Comparison of ENCODE assay signal across 19 cellular contexts in the genomic region with DNA sequence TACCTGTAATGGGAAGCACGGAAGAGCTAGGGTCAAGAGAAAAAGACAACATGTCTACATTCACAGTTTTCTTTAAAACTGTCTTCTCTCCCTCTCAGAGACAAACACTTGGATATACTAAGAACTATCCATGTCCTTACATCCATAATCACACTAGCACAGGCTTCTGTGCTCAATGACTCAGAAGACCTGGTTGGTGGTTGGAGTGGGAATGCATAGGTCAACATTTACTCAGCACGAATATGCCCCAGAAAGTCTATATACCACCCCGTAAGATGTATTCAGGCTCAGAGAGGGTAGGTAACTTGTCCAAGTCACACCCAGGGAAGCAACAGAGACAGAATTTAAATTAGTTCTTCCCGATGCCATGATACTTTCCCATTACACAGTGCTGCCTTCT.
DNase-seq lines count a peak whose midpoint lies in the region; ATAC-seq, FAIRE-seq and TF ChIP-seq lines count a peak whose summit lies in the region.
"Had no signal": no experiment of that assay in that cellular context is flagged by ENCODE, and none has a peak within 500 bp of the region (broad histone marks: within the 10 kb centered on the region; RNA-seq: fewer than 3 reads in every experiment).

No MANE protein-coding gene starts in this region.

- H3K4me1 Mint-ChIP-seq in astrocyte (ENCODE audit: low read depth, unreplicated experiment), result peaks cover 31% of the 10 kb centered on the region
- no peaks in the 10 kb centered on the region for H3K4me1 Mint-ChIP-seq in stimulated activated effector memory CD8-positive, alpha-beta T cell treated with anti-CD3 and anti-CD28 coated beads, Interleukin-12 subunit alpha, Interleukin-12 subunit beta, amount 100 ng/mL, for 72 hours
- no peaks in the 10 kb centered on the region for H3K4me1 Mint-ChIP-seq in activated CD8-positive, alpha-beta T cell treated with anti-CD3 and anti-CD28 coated beads, Interleukin-2, amount 10 ng/mL, durations not matched to agents 7 days and 5 days (ENCODE audit: low read depth)
- H3K4me1 Mint-ChIP-seq: B cell had no signal

- H3K4me3 ChIP-seq in astrocyte (ENCODE audit: insufficient read depth, low read depth, low read length), result no peak overlapping the region
- H3K4me3 ChIP-seq in vagina, result no peak overlapping the region
- H3K4me3 ChIP-seq: GM12878 had no signal

- no peak overlapping the region for H2AFZ ChIP-seq in astrocyte (ENCODE audit: low read depth, low read length)

- H3K36me3 ChIP-seq in astrocyte (ENCODE audit: insufficient read depth, low read length), result no peaks in the 10 kb centered on the region
- H3K36me3 ChIP-seq in vagina, result no peaks in the 10 kb centered on the region

- H3K27me3 Mint-ChIP-seq in astrocyte (ENCODE audit: low read depth, unreplicated experiment), result no peaks in the 10 kb centered on the region
- H3K27me3 Mint-ChIP-seq in activated CD8-positive, alpha-beta T cell treated with anti-CD3 and anti-CD28 coated beads, Interleukin-2, amount 10 ng/mL, durations not matched to agents 7 days and 5 days (ENCODE audit: low read depth), result no peaks in the 10 kb centered on the region
- H3K27me3 Mint-ChIP-seq: B cell had no signal

- POLR2A ChIA-PET in activated CD8-positive, alpha-beta T cell treated with anti-CD3 and anti-CD28 coated beads, Interleukin-2, amount 10 ng/mL, durations not matched to agents 7 days and 5 days (lab: Charles Lee), result no interaction called here

- no peak overlapping the region for H3K9ac ChIP-seq in astrocyte (ENCODE audit: low read length)

- ATAC-seq in stimulated activated effector memory CD8-positive, alpha-beta T cell treated with anti-CD3 and anti-CD28 coated beads, Interleukin-12 subunit alpha, Interleukin-12 subunit beta, amount 100 ng/mL, for 72 hours, result no peak
- no peak for ATAC-seq in activated CD8-positive, alpha-beta T cell treated with anti-CD3 and anti-CD28 coated beads, Interleukin-2, amount 10 ng/mL, durations not matched to agents 7 days and 5 days
- ATAC-seq: GM12878, HCT116, PC-3, SK-N-SH treated with all-trans-retinoic acid at 6 μM for 48 hours had no signal

- H3K4me1 ChIP-seq in astrocyte (ENCODE audit: insufficient read depth, low read length) (no peaks in the 10 kb centered on the region), vagina (no peaks in the 10 kb centered on the region)

- no peak for TF ChIP-seq POLR2A in vagina (IDR thresholded peaks at IDR 0.05)

- H3K36me3 Mint-ChIP-seq in astrocyte (ENCODE audit: low read depth, unreplicated experiment), result no peaks in the 10 kb centered on the region
- no peaks in the 10 kb centered on the region for H3K36me3 Mint-ChIP-seq in stimulated activated effector memory CD8-positive, alpha-beta T cell treated with anti-CD3 and anti-CD28 coated beads, Interleukin-12 subunit alpha, Interleukin-12 subunit beta, amount 100 ng/mL, for 72 hours
- H3K36me3 Mint-ChIP-seq in activated CD8-positive, alpha-beta T cell treated with anti-CD3 and anti-CD28 coated beads, Interleukin-2, amount 10 ng/mL, durations not matched to agents 7 days and 5 days (ENCODE audit: low read depth), result no peaks in the 10 kb centered on the region

- CTCF ChIA-PET in activated CD8-positive, alpha-beta T cell treated with anti-CD3 and anti-CD28 coated beads, Interleukin-2, amount 10 ng/mL, durations not matched to agents 7 days and 5 days (lab: Charles Lee), result no interaction called here

- H3K9me3 ChIP-seq in astrocyte (ENCODE audit: insufficient read depth, low read depth, low read length) (no peaks in the 10 kb centered on the region), vagina (no peaks in the 10 kb centered on the region)

- no peaks in the 10 kb centered on the region for H3K9me3 Mint-ChIP-seq in astrocyte (ENCODE audit: unreplicated experiment)
- H3K9me3 Mint-ChIP-seq in stimulated activated effector memory CD8-positive, alpha-beta T cell treated with anti-CD3 and anti-CD28 coated beads, Interleukin-12 subunit alpha, Interleukin-12 subunit beta, amount 100 ng/mL, for 72 hours, result peaks cover 13% of the 10 kb centered on the region
- no peaks in the 10 kb centered on the region for H3K9me3 Mint-ChIP-seq in activated CD8-positive, alpha-beta T cell treated with anti-CD3 and anti-CD28 coated beads, Interleukin-2, amount 10 ng/mL, durations not matched to agents 7 days and 5 days (ENCODE audit: insufficient read depth)

- H3K4me3 Mint-ChIP-seq in astrocyte (ENCODE audit: unreplicated experiment), result no peak overlapping the region
- H3K4me3 Mint-ChIP-seq in stimulated activated effector memory CD8-positive, alpha-beta T cell treated with anti-CD3 and anti-CD28 coated beads, Interleukin-12 subunit alpha, Interleukin-12 subunit beta, amount 100 ng/mL, for 72 hours, result no peak overlapping the region
- H3K4me3 Mint-ChIP-seq in activated CD8-positive, alpha-beta T cell treated with anti-CD3 and anti-CD28 coated beads, Interleukin-2, amount 10 ng/mL, durations not matched to agents 7 days and 5 days, result no peak overlapping the region
- H3K4me3 Mint-ChIP-seq: B cell had no signal

- TF ChIP-seq CTCF in astrocyte (IDR thresholded peaks at IDR 0.05; ENCODE audit: insufficient read depth, low read depth, low read length) (no peak), vagina (IDR thresholded peaks at IDR 0.05) (no peak)

- H3K4me2 ChIP-seq in astrocyte (ENCODE audit: low read length), result no peak overlapping the region

- intact Hi-C loops in vagina (cut with DNase I), result no loop called here

- no peaks in the 10 kb centered on the region for H4K20me1 ChIP-seq in astrocyte (ENCODE audit: insufficient read depth, low read length)

- H3K27ac Mint-ChIP-seq in astrocyte (ENCODE audit: unreplicated experiment), result no peak overlapping the region
- no peak overlapping the region for H3K27ac Mint-ChIP-seq in stimulated activated effector memory CD8-positive, alpha-beta T cell treated with anti-CD3 and anti-CD28 coated beads, Interleukin-12 subunit alpha, Interleukin-12 subunit beta, amount 100 ng/mL, for 72 hours
- H3K27ac Mint-ChIP-seq in activated CD8-positive, alpha-beta T cell treated with anti-CD3 and anti-CD28 coated beads, Interleukin-2, amount 10 ng/mL, durations not matched to agents 7 days and 5 days, result no peak overlapping the region
- H3K27ac Mint-ChIP-seq: B cell had no signal

- H3K79me2 ChIP-seq in astrocyte (ENCODE audit: insufficient read depth, low read length), result no peaks in the 10 kb centered on the region

- peak; percentile 12 for DNase-seq in EL
- peak; percentile 2 for DNase-seq in HS-27A (ENCODE audit: low read depth)
- peak; percentile 55 for DNase-seq in astrocyte (ENCODE audit: low read depth)
- peak; percentile 0 for DNase-seq in iris pigment epithelial cell (ENCODE audit: low read depth)
- DNase-seq in stimulated activated effector memory CD8-positive, alpha-beta T cell treated with anti-CD3 and anti-CD28 coated beads, Interleukin-12 subunit alpha, Interleukin-12 subunit beta, amount 100 ng/mL, for 72 hours (ENCODE audit: low spot score in 2 of 2), result no peak
- no peak for DNase-seq in activated CD8-positive, alpha-beta T cell treated with anti-CD3 and anti-CD28 coated beads, Interleukin-2, amount 10 ng/mL, durations not matched to agents 7 days and 5 days
- DNase-seq in vagina (ENCODE audit: extremely low spot score in 2 of 2), result no peak
- DNase-seq: NCI-H1105 treated with DMSO at 0.1 percent for 48 hours, NCI-H1694, NCI-H2081 treated with DMSO at 0.1 percent for 48 hours, NCI-H446 treated with DMSO at 0.1 percent for 48 hours, NCI-H774, PC-3, SIG-M5 had no signal

- H3K27ac ChIP-seq in astrocyte (ENCODE audit: low read depth, low read length) (no peak overlapping the region), vagina (no peak overlapping the region)
- H3K27ac ChIP-seq: RWPE1 had no signal

- no peak for FAIRE-seq in astrocyte (lab: Jason Lieb, UNC)
- FAIRE-seq: GM12878 had no signal

- H3K27me3 ChIP-seq in astrocyte (ENCODE audit: insufficient read depth, low read length), result no peaks in the 10 kb centered on the region
- no peaks in the 10 kb centered on the region for H3K27me3 ChIP-seq in vagina

Comparison
In these comparisons a context has a peak if more than half of its experiments do, and no peak if none do; other contexts are left out.
1. DNase-seq: peak in EL (single experiment), HS-27A (single experiment), astrocyte (single experiment) and iris pigment epithelial cell (single experiment); none in stimulated activated effector memory CD8-positive, alpha-beta T cell treated with anti-CD3 and anti-CD28 coated beads, Interleukin-12 subunit alpha, Interleukin-12 subunit beta, amount 100 ng/mL, for 72 hours (0 of 2), activated CD8-positive, alpha-beta T cell treated with anti-CD3 and anti-CD28 coated beads, Interleukin-2, amount 10 ng/mL, durations not matched to agents 7 days and 5 days (single experiment) and vagina (0 of 2).